ENCODE assay signal across 12 cellular contexts in genomic region chr2:64295326-64296149, GRCh38.
DNase-seq lines count a peak whose midpoint lies in the region; ATAC-seq and TF ChIP-seq lines count a peak whose summit lies in the region.
"Had no signal": no experiment of that assay in that cellular context is flagged by ENCODE, and none has a peak within 500 bp of the region (broad histone marks: within the 10 kb centered on the region; RNA-seq: fewer than 3 reads in every experiment).

No MANE protein-coding gene starts in this region.

- peaks cover 19% of the 10 kb centered on the region for H3K4me1 Mint-ChIP-seq in glutamatergic neuron (ENCODE audit: low read depth, unreplicated experiment)

- no peaks in the 10 kb centered on the region for H3K36me3 Mint-ChIP-seq in glutamatergic neuron (ENCODE audit: unreplicated experiment)
- H3K36me3 Mint-ChIP-seq: memory B cell had no signal

- peaks cover 3% of the 10 kb centered on the region for H3K9me3 Mint-ChIP-seq in glutamatergic neuron (ENCODE audit: unreplicated experiment)
- H3K9me3 Mint-ChIP-seq: memory B cell had no signal

- no peaks in the 10 kb centered on the region for H3K9me3 ChIP-seq in Peyer's patch
- H3K9me3 ChIP-seq: heart right ventricle, MG63 had no signal

- no peaks in the 10 kb centered on the region for H3K27me3 ChIP-seq in Peyer's patch
- H3K27me3 ChIP-seq: heart right ventricle, MG63 had no signal

- no peak overlapping the region for H3K27ac ChIP-seq in Peyer's patch
- H3K27ac ChIP-seq: heart right ventricle had no signal

- H3K27ac Mint-ChIP-seq in glutamatergic neuron (ENCODE audit: unreplicated experiment): peak overlapping the region; percentile 28
- H3K27ac Mint-ChIP-seq: memory B cell had no signal

- DNase-seq in GM13977 (ENCODE audit: low spot score): peak; percentile 47
- no peak for DNase-seq in glutamatergic neuron
- DNase-seq in RPMI8226: no peak
- no peak for DNase-seq in inferior parietal cortex (ENCODE audit: extremely low spot score)
- DNase-seq in Peyer's patch: no peak
- DNase-seq: activated effector memory CD4-positive, alpha-beta T cell treated with Interleukin-2 at 50 U/mL for 16 hours; heart right ventricle; MG63 had no signal

- peaks cover 5% of the 10 kb centered on the region for H3K27me3 Mint-ChIP-seq in glutamatergic neuron (ENCODE audit: unreplicated experiment)

- TF ChIP-seq CTCF in GM13977 (IDR thresholded peaks at IDR 0.05; ENCODE audit: extremely low read depth, insufficient read depth, missing control alignments) (peak; percentile 18), glutamatergic neuron (IDR thresholded peaks at IDR 0.05; ENCODE audit: partially characterized antibody, unreplicated experiment) (no peak), Peyer's patch (IDR thresholded peaks at IDR 0.05) (no peak)

- H3K4me1 ChIP-seq in Peyer's patch: no peaks in the 10 kb centered on the region

- H3K36me3 ChIP-seq in Peyer's patch: no peaks in the 10 kb centered on the region
- H3K36me3 ChIP-seq: heart right ventricle, MG63 had no signal

- H3K4me3 Mint-ChIP-seq in glutamatergic neuron (ENCODE audit: unreplicated experiment): peak overlapping the region; percentile 64
- H3K4me3 Mint-ChIP-seq: memory B cell had no signal

- ATAC-seq in GM19395 (IDR thresholded peaks at IDR 0.05; ENCODE audit: unreplicated experiment): peak; percentile 66
- peak; percentile 83 for ATAC-seq in HG03175 (IDR thresholded peaks at IDR 0.05; ENCODE audit: unreplicated experiment)
- no peak for ATAC-seq in GM18502 (IDR thresholded peaks at IDR 0.05; ENCODE audit: poor library complexity, unreplicated experiment)

- in situ Hi-C loops in GM13977 (cut with MboI; ENCODE audit: low pct_unique_long_range_greater_than_20kb, low sequenced_read_pairs, unreplicated experiment): no loop called here

- no peak overlapping the region for H3K4me3 ChIP-seq in Peyer's patch
- H3K4me3 ChIP-seq: heart right ventricle, MG63 had no signal

- no peak for TF ChIP-seq POLR2A in Peyer's patch (IDR thresholded peaks at IDR 0.05)
